Comparison of ENCODE assay signal across 1 cellular context in genomic region chr11:2778630-2779498, GRCh38.
A peak's percentile ranks its signal among the peaks of the same experiment; 100 is the strongest.
TF ChIP-seq lines count a peak whose summit lies in the region.

No MANE protein-coding gene starts in this region.

TF ChIP-seq in K562, 482 proteins besides CTCF, POLR2A, EP300 and RAD21 (continued from another document and continues in another):
- TF ChIP-seq CUX1 (CRISPR knock-in tag; IDR thresholded peaks at IDR 0.05) (peak; percentile 16; the same call in 1 of the 2 replicates), ZNF263 (CRISPR knock-in tag; IDR thresholded peaks at IDR 0.05; ENCODE audit: borderline replicate concordance) (no peak), KLF13 (tag; IDR thresholded peaks at IDR 0.05; ENCODE audit: borderline replicate concordance, low read depth) (peak; percentile 49; the same call in 1 of the 2 replicates), CHD2 (IDR thresholded peaks at IDR 0.05; ENCODE audit: low read depth, low read length) (no peak), XRCC3 (IDR thresholded peaks at IDR 0.05) (no peak), MNT (conservative IDR thresholded peaks at IDR 0.05) (peak in 1 of 2 experiments; percentile 46; a peak in 1 of 4 replicates), SAFB2 (IDR thresholded peaks at IDR 0.05; ENCODE audit: borderline replicate concordance, low read depth, low read length, severe bottlenecking) (no peak), ZNF316 (IDR thresholded peaks at IDR 0.05) (peak; percentile 50), ARID3B (CRISPR knock-in tag; IDR thresholded peaks at IDR 0.05; ENCODE audit: borderline replicate concordance) (0 out of 2 replicates have a peak, but pooled peaks have one; percentile 23), PHF21A (IDR thresholded peaks at IDR 0.05; ENCODE audit: borderline replicate concordance, low read depth) (no peak), ZNF57 (CRISPR knock-in tag; IDR thresholded peaks at IDR 0.05) (no peak), EZH2 (IDR thresholded peaks at IDR 0.05; ENCODE audit: borderline replicate concordance, low read depth, low read length) (no peak), STAG1 (CRISPR knock-in tag; IDR thresholded peaks at IDR 0.05; ENCODE audit: borderline replicate concordance) (no peak), FOXK1 (CRISPR knock-in tag; IDR thresholded peaks at IDR 0.05; ENCODE audit: borderline replicate concordance) (no peak), ATF1 (CRISPR knock-in tag; IDR thresholded peaks at IDR 0.05) (no peak), ATF1 (tag; IDR thresholded peaks at IDR 0.05) (peak; percentile 60; the same call in 1 of the 2 replicates), NCOA4 (IDR thresholded peaks at IDR 0.05; ENCODE audit: partially characterized antibody) (no peak), ZNF639 (CRISPR knock-in tag; conservative IDR thresholded peaks at IDR 0.05 in 1 of 2, IDR thresholded peaks at IDR 0.05 in 1 of 2) (peak in 1 of 2 experiments; percentile 68; a peak in 2 of 4 replicates), NFE2L1 (tag; IDR thresholded peaks at IDR 0.05; ENCODE audit: borderline replicate concordance, low read depth) (no peak), HIVEP1 (CRISPR knock-in tag; IDR thresholded peaks at IDR 0.05) (no peak), ZNF324 (CRISPR knock-in tag; IDR thresholded peaks at IDR 0.05) (no peak; the same call in 1 of the 2 replicates), MTA2 (IDR thresholded peaks at IDR 0.05; ENCODE audit: low read depth) (peak; percentile 75; the same call in 1 of the 2 replicates), ZNF121 (CRISPR knock-in tag; conservative IDR thresholded peaks at IDR 0.05) (no peak), RBM34 (IDR thresholded peaks at IDR 0.05; ENCODE audit: borderline replicate concordance, insufficient read depth, low read length) (no peak), SMAD2 (IDR thresholded peaks at IDR 0.05; ENCODE audit: low read depth, low read length) (no peak), ETS1 (conservative IDR thresholded peaks at IDR 0.05; ENCODE audit: control insufficient read depth, low read depth, low read length) (no peak), ELF2 (CRISPR knock-in tag; IDR thresholded peaks at IDR 0.05) (0 out of 2 replicates have a peak, but pooled peaks have one; percentile 23), SRSF3 (IDR thresholded peaks at IDR 0.05; ENCODE audit: insufficient read depth, low read length) (no peak), NBN (IDR thresholded peaks at IDR 0.05; ENCODE audit: low read depth) (peak; percentile 78; the same call in 1 of the 2 replicates), FOXP1 (CRISPR knock-in tag; IDR thresholded peaks at IDR 0.05) (no peak), CREB1 (IDR thresholded peaks at IDR 0.05) (peak; percentile 27), CREB1 (CRISPR knock-in tag; IDR thresholded peaks at IDR 0.05) (no peak), HNRNPH1 (optimal IDR thresholded peaks at IDR 0.05; ENCODE audit: low read depth, low read length) (no peak), FOSL1 (tag; conservative IDR thresholded peaks at IDR 0.05) (no peak; the same call in none of the 2 replicates), ZNF175 (CRISPR knock-in tag; IDR thresholded peaks at IDR 0.05; ENCODE audit: low read depth) (no peak), EP400 (IDR thresholded peaks at IDR 0.05) (no peak; the same call in 1 of the 2 replicates), PPARD (CRISPR knock-in tag; IDR thresholded peaks at IDR 0.05) (no peak), NR2C1 (IDR thresholded peaks at IDR 0.05) (no peak), NR2C1 (tag; IDR thresholded peaks at IDR 0.05) (no peak), NFIX (CRISPR knock-in tag; IDR thresholded peaks at IDR 0.05; ENCODE audit: low read depth) (no peak), TRIM28 (IDR thresholded peaks at IDR 0.05) (no peak)
- TF ChIP-seq, protein P1, sequence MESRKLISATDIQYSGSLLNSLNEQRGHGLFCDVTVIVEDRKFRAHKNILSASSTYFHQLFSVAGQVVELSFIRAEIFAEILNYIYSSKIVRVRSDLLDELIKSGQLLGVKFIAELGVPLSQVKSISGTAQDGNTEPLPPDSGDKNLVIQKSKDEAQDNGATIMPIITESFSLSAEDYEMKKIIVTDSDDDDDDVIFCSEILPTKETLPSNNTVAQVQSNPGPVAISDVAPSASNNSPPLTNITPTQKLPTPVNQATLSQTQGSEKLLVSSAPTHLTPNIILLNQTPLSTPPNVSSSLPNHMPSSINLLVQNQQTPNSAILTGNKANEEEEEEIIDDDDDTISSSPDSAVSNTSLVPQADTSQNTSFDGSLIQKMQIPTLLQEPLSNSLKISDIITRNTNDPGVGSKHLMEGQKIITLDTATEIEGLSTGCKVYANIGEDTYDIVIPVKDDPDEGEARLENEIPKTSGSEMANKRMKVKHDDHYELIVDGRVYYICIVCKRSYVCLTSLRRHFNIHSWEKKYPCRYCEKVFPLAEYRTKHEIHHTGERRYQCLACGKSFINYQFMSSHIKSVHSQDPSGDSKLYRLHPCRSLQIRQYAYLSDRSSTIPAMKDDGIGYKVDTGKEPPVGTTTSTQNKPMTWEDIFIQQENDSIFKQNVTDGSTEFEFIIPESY (CRISPR knock-in tag; IDR thresholded peaks at IDR 0.05), result 0 out of 2 replicates have a peak, but pooled peaks have one; percentile 5
- TF ChIP-seq, protein P2, sequence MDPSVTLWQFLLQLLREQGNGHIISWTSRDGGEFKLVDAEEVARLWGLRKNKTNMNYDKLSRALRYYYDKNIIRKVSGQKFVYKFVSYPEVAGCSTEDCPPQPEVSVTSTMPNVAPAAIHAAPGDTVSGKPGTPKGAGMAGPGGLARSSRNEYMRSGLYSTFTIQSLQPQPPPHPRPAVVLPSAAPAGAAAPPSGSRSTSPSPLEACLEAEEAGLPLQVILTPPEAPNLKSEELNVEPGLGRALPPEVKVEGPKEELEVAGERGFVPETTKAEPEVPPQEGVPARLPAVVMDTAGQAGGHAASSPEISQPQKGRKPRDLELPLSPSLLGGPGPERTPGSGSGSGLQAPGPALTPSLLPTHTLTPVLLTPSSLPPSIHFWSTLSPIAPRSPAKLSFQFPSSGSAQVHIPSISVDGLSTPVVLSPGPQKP (CRISPR knock-in tag; IDR thresholded peaks at IDR 0.05), result no peak
- TF ChIP-seq, protein P3, sequence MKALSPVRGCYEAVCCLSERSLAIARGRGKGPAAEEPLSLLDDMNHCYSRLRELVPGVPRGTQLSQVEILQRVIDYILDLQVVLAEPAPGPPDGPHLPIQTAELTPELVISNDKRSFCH (CRISPR knock-in tag; IDR thresholded peaks at IDR 0.05), result no peak
- TF ChIP-seq, protein P3 (tag; IDR thresholded peaks at IDR 0.05), result peak; percentile 81; the same call in 1 of the 2 replicates
- TF ChIP-seq, protein P4, sequence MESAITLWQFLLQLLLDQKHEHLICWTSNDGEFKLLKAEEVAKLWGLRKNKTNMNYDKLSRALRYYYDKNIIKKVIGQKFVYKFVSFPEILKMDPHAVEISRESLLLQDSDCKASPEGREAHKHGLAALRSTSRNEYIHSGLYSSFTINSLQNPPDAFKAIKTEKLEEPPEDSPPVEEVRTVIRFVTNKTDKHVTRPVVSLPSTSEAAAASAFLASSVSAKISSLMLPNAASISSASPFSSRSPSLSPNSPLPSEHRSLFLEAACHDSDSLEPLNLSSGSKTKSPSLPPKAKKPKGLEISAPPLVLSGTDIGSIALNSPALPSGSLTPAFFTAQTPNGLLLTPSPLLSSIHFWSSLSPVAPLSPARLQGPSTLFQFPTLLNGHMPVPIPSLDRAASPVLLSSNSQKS (CRISPR knock-in tag; IDR thresholded peaks at IDR 0.05), result no peak
- TF ChIP-seq, protein P5, sequence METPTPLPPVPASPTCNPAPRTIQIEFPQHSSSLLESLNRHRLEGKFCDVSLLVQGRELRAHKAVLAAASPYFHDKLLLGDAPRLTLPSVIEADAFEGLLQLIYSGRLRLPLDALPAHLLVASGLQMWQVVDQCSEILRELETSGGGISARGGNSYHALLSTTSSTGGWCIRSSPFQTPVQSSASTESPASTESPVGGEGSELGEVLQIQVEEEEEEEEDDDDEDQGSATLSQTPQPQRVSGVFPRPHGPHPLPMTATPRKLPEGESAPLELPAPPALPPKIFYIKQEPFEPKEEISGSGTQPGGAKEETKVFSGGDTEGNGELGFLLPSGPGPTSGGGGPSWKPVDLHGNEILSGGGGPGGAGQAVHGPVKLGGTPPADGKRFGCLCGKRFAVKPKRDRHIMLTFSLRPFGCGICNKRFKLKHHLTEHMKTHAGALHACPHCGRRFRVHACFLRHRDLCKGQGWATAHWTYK (CRISPR knock-in tag; IDR thresholded peaks at IDR 0.05), result peak; percentile 75; the same call in 1 of the 2 replicates
